Comparison of ENCODE assay signal across 8 cellular contexts in the genomic region with DNA sequence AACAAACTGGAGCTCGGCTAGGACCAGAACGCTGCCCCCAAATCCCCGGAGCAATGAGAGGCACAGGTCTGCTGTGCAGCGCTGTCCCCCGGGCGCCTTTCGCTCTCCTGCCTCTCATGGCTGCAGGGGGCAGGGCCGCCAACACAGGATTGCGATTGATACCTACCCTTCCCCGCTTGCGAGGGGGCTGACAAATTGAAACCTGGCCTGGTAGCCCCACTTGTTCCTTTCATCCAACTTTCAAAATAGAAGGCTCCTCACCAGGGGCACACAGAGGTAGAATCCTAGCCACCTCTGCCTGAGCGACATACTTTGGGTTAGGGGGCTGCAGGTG. TPM values are rescaled to one million over a fixed set of nuclear protein-coding genes. Genes with fewer than 3 reads are reported as not detected.
DNase-seq lines count a peak whose midpoint lies in the region; ATAC-seq and TF ChIP-seq lines count a peak whose summit lies in the region.

No MANE protein-coding gene starts in this region.

- peak overlapping the region; percentile 66 for H3K4me3 ChIP-seq in CD4-positive, CD25-positive, alpha-beta regulatory T cell (ENCODE audit: low read depth, low read length)
- H3K4me3 ChIP-seq in hepatocyte = no peak overlapping the region

- H4K20me1 ChIP-seq in hepatocyte (ENCODE audit: insufficient read depth, poor library complexity, severe bottlenecking) = no peaks in the 10 kb centered on the region

- peaks cover 27% of the 10 kb centered on the region for H3K36me3 ChIP-seq in CD4-positive, CD25-positive, alpha-beta regulatory T cell (ENCODE audit: control insufficient read depth, insufficient read depth, low read length)
- H3K36me3 ChIP-seq in hepatocyte (replicated peaks; ENCODE audit: insufficient read depth, low read depth) = no peaks in the 10 kb centered on the region

- H3K27ac ChIP-seq in CD4-positive, CD25-positive, alpha-beta regulatory T cell (ENCODE audit: insufficient read depth, low read length, poor library complexity, severe bottlenecking) = peak overlapping the region; percentile 76
- peak overlapping the region; percentile 79 for H3K27ac ChIP-seq in hepatocyte

- no peaks in the 10 kb centered on the region for H3K27me3 ChIP-seq in CD4-positive, CD25-positive, alpha-beta regulatory T cell (ENCODE audit: control insufficient read depth, insufficient read depth, low read length)
- H3K27me3 ChIP-seq in hepatocyte = no peaks in the 10 kb centered on the region

- H3K9me3 ChIP-seq in CD4-positive, CD25-positive, alpha-beta regulatory T cell (ENCODE audit: control insufficient read depth in 2 of 2, low read length in 2 of 2) = no peaks in the 10 kb centered on the region
- H3K9me3 ChIP-seq in hepatocyte (ENCODE audit: low read depth) = no peaks in the 10 kb centered on the region

- peak in 1 of 3 donors; percentile 39 for DNase-seq in CD4-positive, CD25-positive, alpha-beta regulatory T cell
- DNase-seq in activated CD4-positive, alpha-beta memory T cell treated with anti-CD3 and anti-CD28 coated beads, Interleukin-2, amount 10 ng/mL, durations not matched to agents 7 days and 5 days = no peak
- DNase-seq in hepatocyte (ENCODE audit: low spot score) = no peak
- no peak for DNase-seq in stimulated activated naive CD8-positive, alpha-beta T cell treated with anti-CD3 and anti-CD28 coated beads, Interleukin-15, Interleukin-2, amounts not matched to agents 100 U/mL and 50 U/mL, for 24 hours
- DNase-seq in OCI-M2 (lab: John Stamatoyannopoulos, UW; ENCODE audit: unreplicated experiment) = no peak
- DNase-seq in NCI-H2227 treated with DMSO at 0.1 percent for 48 hours (lab: John Stamatoyannopoulos, UW) = no peak
- no peak for DNase-seq in HuH-7.5 (ENCODE audit: low spot score)

- peak overlapping the region; percentile 97 for H3K4me2 ChIP-seq in hepatocyte

- WGBS in hepatocyte (ENCODE audit: low lambda C conversion rate, missing lambda C conversion rate) = 20% methylated on average over 12 of the region's 12 CpGs

- no peak for TF ChIP-seq CTCF in hepatocyte (IDR thresholded peaks at IDR 0.05; ENCODE audit: poor library complexity)

- H3K27ac Mint-ChIP-seq in CD4-positive, CD25-positive, alpha-beta regulatory T cell = peak overlapping the region; percentile 93 to 97 (median 96)
- H3K27ac Mint-ChIP-seq in activated CD4-positive, alpha-beta memory T cell treated with anti-CD3 and anti-CD28 coated beads, Interleukin-2, amount 10 ng/mL, durations not matched to agents 7 days and 5 days = peak overlapping the region; percentile 81

- POLR2A ChIA-PET in activated CD4-positive, alpha-beta memory T cell treated with anti-CD3 and anti-CD28 coated beads, Interleukin-2, amount 10 ng/mL, durations not matched to agents 7 days and 5 days (lab: Charles Lee) = interaction anchor here (0.6 to 16.4 kb wide), 17 partner anchors 11 to 311 kb away, joined by 3 to 253 read pairs (median 5); a partner anchor contains a TSS

- no peaks in the 10 kb centered on the region for H3K9me2 ChIP-seq in hepatocyte (replicated peaks; ENCODE audit: insufficient read depth)

- ATAC-seq in CD4-positive, CD25-positive, alpha-beta regulatory T cell (ENCODE audit: low read depth in 2 of 2) = peak; percentile 17 to 21
- peak; percentile 10 for ATAC-seq in HG02571 (IDR thresholded peaks at IDR 0.05; ENCODE audit: unreplicated experiment)
- ATAC-seq in stimulated activated naive CD8-positive, alpha-beta T cell treated with anti-CD3 and anti-CD28 coated beads, Interleukin-15, Interleukin-2, amounts not matched to agents 100 U/mL and 50 U/mL, for 24 hours = peak; percentile 14

- H3K4me1 Mint-ChIP-seq in CD4-positive, CD25-positive, alpha-beta regulatory T cell = peaks cover 9 to 52% (median 22%) of the 10 kb centered on the region in 4 donors
- H3K4me1 Mint-ChIP-seq in activated CD4-positive, alpha-beta memory T cell treated with anti-CD3 and anti-CD28 coated beads, Interleukin-2, amount 10 ng/mL, durations not matched to agents 7 days and 5 days = peaks cover 55% of the 10 kb centered on the region

- peak overlapping the region; percentile 91 to 96 (median 94) for H3K4me3 Mint-ChIP-seq in CD4-positive, CD25-positive, alpha-beta regulatory T cell
- peak overlapping the region; percentile 77 for H3K4me3 Mint-ChIP-seq in activated CD4-positive, alpha-beta memory T cell treated with anti-CD3 and anti-CD28 coated beads, Interleukin-2, amount 10 ng/mL, durations not matched to agents 7 days and 5 days

- H3K79me2 ChIP-seq in hepatocyte = no peaks in the 10 kb centered on the region

- no peak overlapping the region for H2AFZ ChIP-seq in hepatocyte

- peaks cover 19% of the 10 kb centered on the region for H3K36me3 Mint-ChIP-seq in CD4-positive, CD25-positive, alpha-beta regulatory T cell
- H3K36me3 Mint-ChIP-seq in activated CD4-positive, alpha-beta memory T cell treated with anti-CD3 and anti-CD28 coated beads, Interleukin-2, amount 10 ng/mL, durations not matched to agents 7 days and 5 days (ENCODE audit: low read depth) = peaks cover 27% of the 10 kb centered on the region

- H3K9me3 Mint-ChIP-seq in CD4-positive, CD25-positive, alpha-beta regulatory T cell = no peaks in the 10 kb centered on the region
- no peaks in the 10 kb centered on the region for H3K9me3 Mint-ChIP-seq in activated CD4-positive, alpha-beta memory T cell treated with anti-CD3 and anti-CD28 coated beads, Interleukin-2, amount 10 ng/mL, durations not matched to agents 7 days and 5 days

- H3K4me1 ChIP-seq in CD4-positive, CD25-positive, alpha-beta regulatory T cell (ENCODE audit: control insufficient read depth, insufficient read depth, low read length, poor library complexity, severe bottlenecking) = peaks cover 41% of the 10 kb centered on the region
- H3K4me1 ChIP-seq in hepatocyte (ENCODE audit: insufficient read depth) = peaks cover 10% of the 10 kb centered on the region

- no peaks in the 10 kb centered on the region for H3K27me3 Mint-ChIP-seq in CD4-positive, CD25-positive, alpha-beta regulatory T cell
- no peaks in the 10 kb centered on the region for H3K27me3 Mint-ChIP-seq in activated CD4-positive, alpha-beta memory T cell treated with anti-CD3 and anti-CD28 coated beads, Interleukin-2, amount 10 ng/mL, durations not matched to agents 7 days and 5 days

- CTCF ChIA-PET in activated CD4-positive, alpha-beta memory T cell treated with anti-CD3 and anti-CD28 coated beads, Interleukin-2, amount 10 ng/mL, durations not matched to agents 7 days and 5 days (lab: Charles Lee) = interaction anchor here (1.0 to 10.7 kb wide), 8 partner anchors 15 to 208 kb away, joined by 3 to 185 read pairs (median 48); a partner anchor contains a TSS

RNA-seq across cellular contexts. Expression of a gene that starts 0.6 kb away (rescaled TPM):
- total RNA-seq in CD4-positive, CD25-positive, alpha-beta regulatory T cell = 18.7 TPM
- polyA plus RNA-seq in CD4-positive, CD25-positive, alpha-beta regulatory T cell = 10 to 100 TPM; 10.9 to 16.4 (median 12.1) TPM
- total RNA-seq in activated CD4-positive, alpha-beta memory T cell treated with anti-CD3 and anti-CD28 coated beads, Interleukin-2, amount 10 ng/mL, durations not matched to agents 7 days and 5 days = 10 to 100 TPM; 14.2 to 14.6 TPM
- total RNA-seq in hepatocyte = 30.9 and 48.0 TPM in 2 replicates
- polyA plus RNA-seq in hepatocyte = 43.5 and 53.5 TPM in 2 replicates

RNA-seq across cellular contexts. Expression of a gene that starts 23.3 kb away (rescaled TPM):
- total RNA-seq in CD4-positive, CD25-positive, alpha-beta regulatory T cell = 24.0 TPM
- 1 to 10 TPM; 2.4 to 7.0 (median 4.8) TPM for polyA plus RNA-seq in CD4-positive, CD25-positive, alpha-beta regulatory T cell
- 100 to 1,000 TPM; 103 to 107 TPM for total RNA-seq in activated CD4-positive, alpha-beta memory T cell treated with anti-CD3 and anti-CD28 coated beads, Interleukin-2, amount 10 ng/mL, durations not matched to agents 7 days and 5 days
- 0.48 and 1.5 TPM in 2 replicates for total RNA-seq in hepatocyte
- polyA plus RNA-seq in hepatocyte = not detected in 2 replicates

RNA-seq across cellular contexts. Expression of a gene that starts 36.8 kb away (rescaled TPM):
- total RNA-seq in CD4-positive, CD25-positive, alpha-beta regulatory T cell = 67.5 TPM
- polyA plus RNA-seq in CD4-positive, CD25-positive, alpha-beta regulatory T cell = 10 to 100 TPM; 44.2 to 58.0 (median 47.4) TPM
- total RNA-seq in activated CD4-positive, alpha-beta memory T cell treated with anti-CD3 and anti-CD28 coated beads, Interleukin-2, amount 10 ng/mL, durations not matched to agents 7 days and 5 days = 10 to 100 TPM; 37.9 to 41.6 TPM
- 15.7 and 23.4 TPM in 2 replicates for total RNA-seq in hepatocyte
- 38.7 and 39.9 TPM in 2 replicates for polyA plus RNA-seq in hepatocyte

RNA-seq across cellular contexts. Expression of a gene that starts 43.4 kb away (rescaled TPM):
- total RNA-seq in CD4-positive, CD25-positive, alpha-beta regulatory T cell = 0.96 TPM
- not detected for polyA plus RNA-seq in CD4-positive, CD25-positive, alpha-beta regulatory T cell
- total RNA-seq in activated CD4-positive, alpha-beta memory T cell treated with anti-CD3 and anti-CD28 coated beads, Interleukin-2, amount 10 ng/mL, durations not matched to agents 7 days and 5 days = 10 to 100 TPM; 94.6 to 94.8 TPM
- total RNA-seq in hepatocyte = 13.4 and 21.1 TPM in 2 replicates
- polyA plus RNA-seq in hepatocyte = 8.2 and 14.8 TPM in 2 replicates
